ENCODE assay signal across 14 cellular contexts in genomic region chr1:149585592-149585991, GRCh38. TPM values are rescaled to one million over a fixed set of nuclear protein-coding genes. Genes with fewer than 3 reads are reported as not detected.
DNase-seq lines count a peak whose midpoint lies in the region; ATAC-seq and TF ChIP-seq lines count a peak whose summit lies in the region.
"Not testable (repeated sequence)": the region's sequence is repeated elsewhere in the genome, so short reads cannot be mapped to it uniquely, and the experiment has no call there.
"Had no signal": no experiment of that assay in that cellular context is flagged by ENCODE, and none has a peak within 500 bp of the region (broad histone marks: within the 10 kb centered on the region; RNA-seq: fewer than 3 reads in every experiment).

No MANE protein-coding gene starts in this region.

- TF ChIP-seq CTCF in MCF 10A (IDR thresholded peaks at IDR 0.05; ENCODE audit: unreplicated experiment), result not testable (repeated sequence)

- BruUV-seq in MCF 10A (replicated peaks; lab: Mats Ljungman, UMichigan), result not testable (repeated sequence)

- H3K27ac Mint-ChIP-seq in activated CD4-positive, alpha-beta memory T cell treated with anti-CD3 and anti-CD28 coated beads for 36 hours, result peak overlapping the region; percentile 38
- not testable (repeated sequence) for H3K27ac Mint-ChIP-seq in activated T-helper 1 cell treated with anti-CD3 and anti-CD28 coated beads, Interleukin-12 subunit alpha, Interleukin-12 subunit beta, Interleukin-2, Interleukin-4 antibody, amounts not matched to agents 30 ng/mL and 10 ng/mL and 1 ng/mL, durations not matched to agents 14 hours and 24 hours and 36 hours; MCF 10A (ENCODE audit: low read depth, unreplicated experiment)
- peak overlapping the region in 7 of 10 donors; percentile 36 to 83 (median 76) for H3K27ac Mint-ChIP-seq in naive thymus-derived CD8-positive, alpha-beta T cell

- H3K4me1 Mint-ChIP-seq in activated CD4-positive, alpha-beta memory T cell treated with anti-CD3 and anti-CD28 coated beads for 36 hours (ENCODE audit: low read depth); activated T-helper 1 cell treated with anti-CD3 and anti-CD28 coated beads, Interleukin-12 subunit alpha, Interleukin-12 subunit beta, Interleukin-2, Interleukin-4 antibody, amounts not matched to agents 30 ng/mL and 10 ng/mL and 1 ng/mL, durations not matched to agents 14 hours and 24 hours and 36 hours (ENCODE audit: low read depth); MCF 10A (ENCODE audit: insufficient read depth, unreplicated experiment); naive thymus-derived CD8-positive, alpha-beta T cell: not testable (repeated sequence)

- not testable (repeated sequence) for ATAC-seq in naive thymus-derived CD8-positive, alpha-beta T cell

- H3K4me3 Mint-ChIP-seq in activated CD4-positive, alpha-beta memory T cell treated with anti-CD3 and anti-CD28 coated beads for 36 hours; MCF 10A (ENCODE audit: unreplicated experiment): not testable (repeated sequence)
- peak overlapping the region; percentile 37 for H3K4me3 Mint-ChIP-seq in activated T-helper 1 cell treated with anti-CD3 and anti-CD28 coated beads, Interleukin-12 subunit alpha, Interleukin-12 subunit beta, Interleukin-2, Interleukin-4 antibody, amounts not matched to agents 30 ng/mL and 10 ng/mL and 1 ng/mL, durations not matched to agents 14 hours and 24 hours and 36 hours
- peak overlapping the region in 5 of 10 donors; percentile 16 to 68 (median 36) for H3K4me3 Mint-ChIP-seq in naive thymus-derived CD8-positive, alpha-beta T cell

- not testable (repeated sequence) for H3K9me3 Mint-ChIP-seq in activated CD4-positive, alpha-beta memory T cell treated with anti-CD3 and anti-CD28 coated beads for 36 hours; activated T-helper 1 cell treated with anti-CD3 and anti-CD28 coated beads, Interleukin-12 subunit alpha, Interleukin-12 subunit beta, Interleukin-2, Interleukin-4 antibody, amounts not matched to agents 30 ng/mL and 10 ng/mL and 1 ng/mL, durations not matched to agents 14 hours and 24 hours and 36 hours; MCF 10A (ENCODE audit: unreplicated experiment); naive thymus-derived CD8-positive, alpha-beta T cell

- DNase-seq in DMS53 (lab: John Stamatoyannopoulos, UW) (peak; percentile 48), NCI-H748 (lab: John Stamatoyannopoulos, UW; ENCODE audit: unreplicated experiment) (peak; percentile 11), SW480 (ENCODE audit: low spot score) (peak; percentile 0), MCF 10A (ENCODE audit: unreplicated experiment) (peak; percentile 9)
- peak; percentile 64 for DNase-seq in activated CD4-positive, alpha-beta memory T cell treated with anti-CD3 and anti-CD28 coated beads for 36 hours
- DNase-seq in activated T-helper 1 cell treated with anti-CD3 and anti-CD28 coated beads, Interleukin-12 subunit alpha, Interleukin-12 subunit beta, Interleukin-2, Interleukin-4 antibody, amounts not matched to agents 30 ng/mL and 10 ng/mL and 1 ng/mL, durations not matched to agents 14 hours and 24 hours and 36 hours (ENCODE audit: low spot score), result peak; percentile 54
- DNase-seq in naive thymus-derived CD8-positive, alpha-beta T cell, result peak in 9 of 10 donors; percentile 39 to 87 (median 62)
- DNase-seq in stimulated activated naive CD4-positive, alpha-beta T cell (lab: John Stamatoyannopoulos, UW), result peak; percentile 17 to 78 (median 52)

- H3K36me3 Mint-ChIP-seq in activated CD4-positive, alpha-beta memory T cell treated with anti-CD3 and anti-CD28 coated beads for 36 hours; activated T-helper 1 cell treated with anti-CD3 and anti-CD28 coated beads, Interleukin-12 subunit alpha, Interleukin-12 subunit beta, Interleukin-2, Interleukin-4 antibody, amounts not matched to agents 30 ng/mL and 10 ng/mL and 1 ng/mL, durations not matched to agents 14 hours and 24 hours and 36 hours (ENCODE audit: low read depth); MCF 10A (ENCODE audit: insufficient read depth, unreplicated experiment); naive thymus-derived CD8-positive, alpha-beta T cell: not testable (repeated sequence)

- H3K27me3 Mint-ChIP-seq in activated CD4-positive, alpha-beta memory T cell treated with anti-CD3 and anti-CD28 coated beads for 36 hours; activated T-helper 1 cell treated with anti-CD3 and anti-CD28 coated beads, Interleukin-12 subunit alpha, Interleukin-12 subunit beta, Interleukin-2, Interleukin-4 antibody, amounts not matched to agents 30 ng/mL and 10 ng/mL and 1 ng/mL, durations not matched to agents 14 hours and 24 hours and 36 hours (ENCODE audit: insufficient read depth); MCF 10A (ENCODE audit: insufficient read depth, unreplicated experiment); naive thymus-derived CD8-positive, alpha-beta T cell: not testable (repeated sequence)

- POLR2A ChIA-PET in activated CD4-positive, alpha-beta memory T cell treated with anti-CD3 and anti-CD28 coated beads for 36 hours (lab: Charles Lee); MCF 10A (lab: Yijun Ruan, JAX); naive thymus-derived CD8-positive, alpha-beta T cell (lab: Charles Lee): not testable (repeated sequence)

- CTCF ChIA-PET in activated CD4-positive, alpha-beta memory T cell treated with anti-CD3 and anti-CD28 coated beads for 36 hours (lab: Charles Lee); MCF 10A (lab: Yijun Ruan, JAX): not testable (repeated sequence)

- intact Hi-C loops in activated CD4-positive, alpha-beta memory T cell treated with anti-CD3 and anti-CD28 coated beads for 36 hours (cut with micrococcal nuclease); activated T-helper 1 cell treated with anti-CD3 and anti-CD28 coated beads, Interleukin-12 subunit alpha, Interleukin-12 subunit beta, Interleukin-2, Interleukin-4 antibody, amounts not matched to agents 30 ng/mL and 10 ng/mL and 1 ng/mL, durations not matched to agents 14 hours and 24 hours and 36 hours (cut with micrococcal nuclease); MCF 10A (cut with micrococcal nuclease): not testable (repeated sequence)

RNA-seq across cellular contexts. Expression of gene PPIAL4C, which starts 1.9 kb away (rescaled TPM):
- not detected for total RNA-seq in activated CD4-positive, alpha-beta memory T cell treated with anti-CD3 and anti-CD28 coated beads for 36 hours
- total RNA-seq in activated T-helper 1 cell treated with anti-CD3 and anti-CD28 coated beads, Interleukin-12 subunit alpha, Interleukin-12 subunit beta, Interleukin-2, Interleukin-4 antibody, amounts not matched to agents 30 ng/mL and 10 ng/mL and 1 ng/mL, durations not matched to agents 14 hours and 24 hours and 36 hours, result not detected in 2 replicates
- not detected in 2 replicates for total RNA-seq in MCF 10A (2022)
- total RNA-seq in naive thymus-derived CD8-positive, alpha-beta T cell, result 1 to 10 TPM; 2.7 to 3.6 TPM
- polyA plus RNA-seq in naive thymus-derived CD8-positive, alpha-beta T cell, result not detected
- total RNA-seq: Caco-2, gastrocnemius medialis, H4, mesenteric fat pad, SK-MEL-5 had no signal
- polyA plus RNA-seq: AG04450 had no signal

Comparison
In these comparisons a context has a peak if more than half of its experiments do, and no peak if none do; other contexts are left out.
1. DNase-seq: peak in every context shown above with its lines; median percentile 64 in activated CD4-positive, alpha-beta memory T cell treated with anti-CD3 and anti-CD28 coated beads for 36 hours; 62 in naive thymus-derived CD8-positive, alpha-beta T cell; 54 in activated T-helper 1 cell treated with anti-CD3 and anti-CD28 coated beads, Interleukin-12 subunit alpha, Interleukin-12 subunit beta, Interleukin-2, Interleukin-4 antibody, amounts not matched to agents 30 ng/mL and 10 ng/mL and 1 ng/mL, durations not matched to agents 14 hours and 24 hours and 36 hours; 52 in stimulated activated naive CD4-positive, alpha-beta T cell; 48 in DMS53; 11 in NCI-H748; 9 in MCF 10A; 0 in SW480.